Comparison of ENCODE assay signal across 1 cellular context in the genomic region with DNA sequence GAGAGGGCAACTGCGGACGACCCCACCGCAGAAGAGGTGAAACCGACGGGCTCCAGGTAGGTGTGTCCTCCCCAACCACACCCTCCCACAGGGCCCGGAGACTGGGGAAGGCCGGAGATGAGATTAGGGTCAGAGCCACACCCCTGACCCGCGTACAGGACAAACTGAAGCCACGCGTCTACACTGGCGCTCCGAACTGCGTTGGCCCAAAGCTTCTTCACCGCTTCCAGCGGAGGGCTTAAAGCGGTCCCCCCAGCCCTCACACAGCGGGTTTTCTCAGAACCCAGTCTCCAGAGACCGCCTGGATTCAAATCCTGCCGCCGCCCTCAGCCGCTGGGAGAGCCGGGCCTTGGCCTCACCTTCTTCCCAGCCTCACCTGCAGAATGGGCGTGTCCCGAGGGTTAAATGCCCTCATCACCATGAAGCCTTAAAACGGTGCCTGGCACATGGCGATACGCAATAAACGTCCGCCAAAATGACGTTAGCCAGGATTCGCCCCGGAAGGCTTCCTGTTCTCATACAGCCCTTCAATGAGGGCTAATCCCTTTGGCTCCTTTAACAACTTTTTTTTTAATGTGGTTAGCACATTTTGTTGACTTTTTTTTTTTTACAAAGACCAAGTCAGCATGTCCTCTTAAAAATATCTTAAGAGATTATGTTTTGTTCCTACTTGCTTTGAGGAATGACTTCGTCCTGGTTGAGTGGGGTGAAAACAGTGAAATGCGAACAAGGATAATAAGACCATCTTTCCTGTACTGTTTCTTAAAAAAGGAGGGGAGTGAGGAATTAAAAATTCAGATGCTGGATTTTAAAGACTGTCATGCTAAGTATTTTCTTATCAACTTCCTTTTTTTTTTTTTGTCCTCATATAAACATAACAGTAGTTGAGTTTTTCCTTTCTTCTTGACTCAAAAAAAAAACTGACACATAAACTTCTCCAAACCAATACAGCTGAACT.
TF ChIP-seq lines count a peak whose summit lies in the region.

No MANE protein-coding gene starts in this region.

TF ChIP-seq in K562, 482 proteins besides CTCF, POLR2A, EP300 and RAD21 (continued from another document and continues in another):
- TF ChIP-seq, protein P1, sequence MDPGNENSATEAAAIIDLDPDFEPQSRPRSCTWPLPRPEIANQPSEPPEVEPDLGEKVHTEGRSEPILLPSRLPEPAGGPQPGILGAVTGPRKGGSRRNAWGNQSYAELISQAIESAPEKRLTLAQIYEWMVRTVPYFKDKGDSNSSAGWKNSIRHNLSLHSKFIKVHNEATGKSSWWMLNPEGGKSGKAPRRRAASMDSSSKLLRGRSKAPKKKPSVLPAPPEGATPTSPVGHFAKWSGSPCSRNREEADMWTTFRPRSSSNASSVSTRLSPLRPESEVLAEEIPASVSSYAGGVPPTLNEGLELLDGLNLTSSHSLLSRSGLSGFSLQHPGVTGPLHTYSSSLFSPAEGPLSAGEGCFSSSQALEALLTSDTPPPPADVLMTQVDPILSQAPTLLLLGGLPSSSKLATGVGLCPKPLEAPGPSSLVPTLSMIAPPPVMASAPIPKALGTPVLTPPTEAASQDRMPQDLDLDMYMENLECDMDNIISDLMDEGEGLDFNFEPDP (CRISPR knock-in tag; IDR thresholded peaks at IDR 0.05) = no peak
- TF ChIP-seq ZNF699 (CRISPR knock-in tag; IDR thresholded peaks at IDR 0.05; ENCODE audit: insufficient replicate concordance) (no peak), ELF4 (CRISPR knock-in tag; IDR thresholded peaks at IDR 0.05) (no peak), SLC30A9 (CRISPR knock-in tag; IDR thresholded peaks at IDR 0.05) (no peak), RBM39 (optimal IDR thresholded peaks at IDR 0.05; ENCODE audit: low read depth, low read length) (no peak), MYNN (IDR thresholded peaks at IDR 0.05) (no peak), MYNN (CRISPR knock-in tag; IDR thresholded peaks at IDR 0.05) (no peak), MED1 (CRISPR knock-in tag; IDR thresholded peaks at IDR 0.05; ENCODE audit: borderline replicate concordance) (no peak), ZC3H8 (IDR thresholded peaks at IDR 0.05) (no peak), SOX6 (IDR thresholded peaks at IDR 0.05) (peak; percentile 45), POLR2AphosphoS2 (IDR thresholded peaks at IDR 0.05; ENCODE audit: low read length) (no peak), FUS (optimal IDR thresholded peaks at IDR 0.05; ENCODE audit: low read depth, low read length) (no peak), MTA3 (IDR thresholded peaks at IDR 0.05; ENCODE audit: borderline replicate concordance) (peak; percentile 87), ZNF830 (CRISPR knock-in tag; IDR thresholded peaks at IDR 0.05) (no peak), TCF7L2 (IDR thresholded peaks at IDR 0.05; ENCODE audit: low read depth, low read length) (no peak), HNRNPUL1 (IDR thresholded peaks at IDR 0.05; ENCODE audit: low read length) (no peak), SP2 (IDR thresholded peaks at IDR 0.05; ENCODE audit: extremely low read depth, low read depth, low read length, poor library complexity, severe bottlenecking) (no peak), CBX8 (IDR thresholded peaks at IDR 0.05; ENCODE audit: borderline replicate concordance, extremely low read depth, low read depth, low read length, poor library complexity, severe bottlenecking) (no peak), ZNF3 (CRISPR knock-in tag; IDR thresholded peaks at IDR 0.05) (no peak), ZNF408 (CRISPR knock-in tag; IDR thresholded peaks at IDR 0.05; ENCODE audit: low read depth) (no peak), SUPT5H (IDR thresholded peaks at IDR 0.05) (0 out of 2 replicates have a peak, but pooled peaks have one; percentile 63), HCFC1 (IDR thresholded peaks at IDR 0.05; ENCODE audit: low read depth, low read length) (no peak), RCOR1 (IDR thresholded peaks at IDR 0.05; ENCODE audit: borderline replicate concordance in 1 of 2, low read depth in 2 of 2, low read length in 2 of 2) (peak in 1 of 2 experiments; percentile 58; a peak in 1 of 4 replicates), PHF20 (IDR thresholded peaks at IDR 0.05; ENCODE audit: partially characterized antibody) (no peak), ZNF253 (CRISPR knock-in tag; conservative IDR thresholded peaks at IDR 0.05) (no peak), KAT8 (IDR thresholded peaks at IDR 0.05; ENCODE audit: low read depth) (no peak), TAF7 (tag; IDR thresholded peaks at IDR 0.05) (no peak), ZBTB1 (CRISPR knock-in tag; IDR thresholded peaks at IDR 0.05; ENCODE audit: borderline replicate concordance, low read depth) (no peak), GATAD2B (IDR thresholded peaks at IDR 0.05; ENCODE audit: borderline replicate concordance) (peak; percentile 8; the same call in 1 of the 2 replicates), RFX7 (CRISPR knock-in tag; IDR thresholded peaks at IDR 0.05) (no peak)
- TF ChIP-seq, protein P2, sequence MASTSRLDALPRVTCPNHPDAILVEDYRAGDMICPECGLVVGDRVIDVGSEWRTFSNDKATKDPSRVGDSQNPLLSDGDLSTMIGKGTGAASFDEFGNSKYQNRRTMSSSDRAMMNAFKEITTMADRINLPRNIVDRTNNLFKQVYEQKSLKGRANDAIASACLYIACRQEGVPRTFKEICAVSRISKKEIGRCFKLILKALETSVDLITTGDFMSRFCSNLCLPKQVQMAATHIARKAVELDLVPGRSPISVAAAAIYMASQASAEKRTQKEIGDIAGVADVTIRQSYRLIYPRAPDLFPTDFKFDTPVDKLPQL (IDR thresholded peaks at IDR 0.05; ENCODE audit: extremely low read depth, insufficient read length) = no peak
- TF ChIP-seq, protein P3, sequence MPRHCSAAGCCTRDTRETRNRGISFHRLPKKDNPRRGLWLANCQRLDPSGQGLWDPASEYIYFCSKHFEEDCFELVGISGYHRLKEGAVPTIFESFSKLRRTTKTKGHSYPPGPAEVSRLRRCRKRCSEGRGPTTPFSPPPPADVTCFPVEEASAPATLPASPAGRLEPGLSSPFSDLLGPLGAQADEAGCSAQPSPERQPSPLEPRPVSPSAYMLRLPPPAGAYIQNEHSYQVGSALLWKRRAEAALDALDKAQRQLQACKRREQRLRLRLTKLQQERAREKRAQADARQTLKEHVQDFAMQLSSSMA (CRISPR knock-in tag; IDR thresholded peaks at IDR 0.05) = no peak
- TF ChIP-seq, protein P4, sequence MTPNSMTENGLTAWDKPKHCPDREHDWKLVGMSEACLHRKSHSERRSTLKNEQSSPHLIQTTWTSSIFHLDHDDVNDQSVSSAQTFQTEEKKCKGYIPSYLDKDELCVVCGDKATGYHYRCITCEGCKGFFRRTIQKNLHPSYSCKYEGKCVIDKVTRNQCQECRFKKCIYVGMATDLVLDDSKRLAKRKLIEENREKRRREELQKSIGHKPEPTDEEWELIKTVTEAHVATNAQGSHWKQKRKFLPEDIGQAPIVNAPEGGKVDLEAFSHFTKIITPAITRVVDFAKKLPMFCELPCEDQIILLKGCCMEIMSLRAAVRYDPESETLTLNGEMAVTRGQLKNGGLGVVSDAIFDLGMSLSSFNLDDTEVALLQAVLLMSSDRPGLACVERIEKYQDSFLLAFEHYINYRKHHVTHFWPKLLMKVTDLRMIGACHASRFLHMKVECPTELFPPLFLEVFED (CRISPR knock-in tag; conservative IDR thresholded peaks at IDR 0.05) = no peak
- TF ChIP-seq, protein P5, sequence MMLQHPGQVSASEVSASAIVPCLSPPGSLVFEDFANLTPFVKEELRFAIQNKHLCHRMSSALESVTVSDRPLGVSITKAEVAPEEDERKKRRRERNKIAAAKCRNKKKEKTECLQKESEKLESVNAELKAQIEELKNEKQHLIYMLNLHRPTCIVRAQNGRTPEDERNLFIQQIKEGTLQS (IDR thresholded peaks at IDR 0.05) = 0 out of 2 replicates have a peak, but pooled peaks have one; percentile 37
- TF ChIP-seq, protein P5 (CRISPR knock-in tag; conservative IDR thresholded peaks at IDR 0.05) = no peak
- TF ChIP-seq, protein P6, sequence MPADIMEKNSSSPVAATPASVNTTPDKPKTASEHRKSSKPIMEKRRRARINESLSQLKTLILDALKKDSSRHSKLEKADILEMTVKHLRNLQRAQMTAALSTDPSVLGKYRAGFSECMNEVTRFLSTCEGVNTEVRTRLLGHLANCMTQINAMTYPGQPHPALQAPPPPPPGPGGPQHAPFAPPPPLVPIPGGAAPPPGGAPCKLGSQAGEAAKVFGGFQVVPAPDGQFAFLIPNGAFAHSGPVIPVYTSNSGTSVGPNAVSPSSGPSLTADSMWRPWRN (IDR thresholded peaks at IDR 0.05; ENCODE audit: low read depth) = peak; percentile 28; the same call in 1 of the 2 replicates
- TF ChIP-seq, protein P7, sequence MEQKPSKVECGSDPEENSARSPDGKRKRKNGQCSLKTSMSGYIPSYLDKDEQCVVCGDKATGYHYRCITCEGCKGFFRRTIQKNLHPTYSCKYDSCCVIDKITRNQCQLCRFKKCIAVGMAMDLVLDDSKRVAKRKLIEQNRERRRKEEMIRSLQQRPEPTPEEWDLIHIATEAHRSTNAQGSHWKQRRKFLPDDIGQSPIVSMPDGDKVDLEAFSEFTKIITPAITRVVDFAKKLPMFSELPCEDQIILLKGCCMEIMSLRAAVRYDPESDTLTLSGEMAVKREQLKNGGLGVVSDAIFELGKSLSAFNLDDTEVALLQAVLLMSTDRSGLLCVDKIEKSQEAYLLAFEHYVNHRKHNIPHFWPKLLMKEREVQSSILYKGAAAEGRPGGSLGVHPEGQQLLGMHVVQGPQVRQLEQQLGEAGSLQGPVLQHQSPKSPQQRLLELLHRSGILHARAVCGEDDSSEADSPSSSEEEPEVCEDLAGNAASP (IDR thresholded peaks at IDR 0.05) = no peak
- TF ChIP-seq, protein P8, sequence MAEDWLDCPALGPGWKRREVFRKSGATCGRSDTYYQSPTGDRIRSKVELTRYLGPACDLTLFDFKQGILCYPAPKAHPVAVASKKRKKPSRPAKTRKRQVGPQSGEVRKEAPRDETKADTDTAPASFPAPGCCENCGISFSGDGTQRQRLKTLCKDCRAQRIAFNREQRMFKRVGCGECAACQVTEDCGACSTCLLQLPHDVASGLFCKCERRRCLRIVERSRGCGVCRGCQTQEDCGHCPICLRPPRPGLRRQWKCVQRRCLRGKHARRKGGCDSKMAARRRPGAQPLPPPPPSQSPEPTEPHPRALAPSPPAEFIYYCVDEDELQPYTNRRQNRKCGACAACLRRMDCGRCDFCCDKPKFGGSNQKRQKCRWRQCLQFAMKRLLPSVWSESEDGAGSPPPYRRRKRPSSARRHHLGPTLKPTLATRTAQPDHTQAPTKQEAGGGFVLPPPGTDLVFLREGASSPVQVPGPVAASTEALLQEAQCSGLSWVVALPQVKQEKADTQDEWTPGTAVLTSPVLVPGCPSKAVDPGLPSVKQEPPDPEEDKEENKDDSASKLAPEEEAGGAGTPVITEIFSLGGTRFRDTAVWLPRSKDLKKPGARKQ (CRISPR knock-in tag; IDR thresholded peaks at IDR 0.05) = no peak
- TF ChIP-seq, protein P9, sequence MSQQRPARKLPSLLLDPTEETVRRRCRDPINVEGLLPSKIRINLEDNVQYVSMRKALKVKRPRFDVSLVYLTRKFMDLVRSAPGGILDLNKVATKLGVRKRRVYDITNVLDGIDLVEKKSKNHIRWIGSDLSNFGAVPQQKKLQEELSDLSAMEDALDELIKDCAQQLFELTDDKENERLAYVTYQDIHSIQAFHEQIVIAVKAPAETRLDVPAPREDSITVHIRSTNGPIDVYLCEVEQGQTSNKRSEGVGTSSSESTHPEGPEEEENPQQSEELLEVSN (IDR thresholded peaks at IDR 0.05; ENCODE audit: borderline replicate concordance in 1 of 2, extremely low read depth in 1 of 2, insufficient read depth in 1 of 2, insufficient read length in 1 of 2, low read depth in 1 of 2, low read length in 1 of 2, poor library complexity in 1 of 2, severe bottlenecking in 1 of 2) = peak; percentile 65 to 68
- TF ChIP-seq, protein P10, sequence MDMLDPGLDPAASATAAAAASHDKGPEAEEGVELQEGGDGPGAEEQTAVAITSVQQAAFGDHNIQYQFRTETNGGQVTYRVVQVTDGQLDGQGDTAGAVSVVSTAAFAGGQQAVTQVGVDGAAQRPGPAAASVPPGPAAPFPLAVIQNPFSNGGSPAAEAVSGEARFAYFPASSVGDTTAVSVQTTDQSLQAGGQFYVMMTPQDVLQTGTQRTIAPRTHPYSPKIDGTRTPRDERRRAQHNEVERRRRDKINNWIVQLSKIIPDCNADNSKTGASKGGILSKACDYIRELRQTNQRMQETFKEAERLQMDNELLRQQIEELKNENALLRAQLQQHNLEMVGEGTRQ (CRISPR knock-in tag; IDR thresholded peaks at IDR 0.05) = no peak
- TF ChIP-seq, protein P11, sequence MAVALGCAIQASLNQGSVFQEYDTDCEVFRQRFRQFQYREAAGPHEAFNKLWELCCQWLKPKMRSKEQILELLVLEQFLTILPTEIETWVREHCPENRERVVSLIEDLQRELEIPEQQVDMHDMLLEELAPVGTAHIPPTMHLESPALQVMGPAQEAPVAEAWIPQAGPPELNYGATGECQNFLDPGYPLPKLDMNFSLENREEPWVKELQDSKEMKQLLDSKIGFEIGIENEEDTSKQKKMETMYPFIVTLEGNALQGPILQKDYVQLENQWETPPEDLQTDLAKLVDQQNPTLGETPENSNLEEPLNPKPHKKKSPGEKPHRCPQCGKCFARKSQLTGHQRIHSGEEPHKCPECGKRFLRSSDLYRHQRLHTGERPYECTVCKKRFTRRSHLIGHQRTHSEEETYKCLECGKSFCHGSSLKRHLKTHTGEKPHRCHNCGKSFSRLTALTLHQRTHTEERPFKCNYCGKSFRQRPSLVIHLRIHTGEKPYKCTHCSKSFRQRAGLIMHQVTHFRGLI (CRISPR knock-in tag; IDR thresholded peaks at IDR 0.05) = no peak
- TF ChIP-seq, protein P12, sequence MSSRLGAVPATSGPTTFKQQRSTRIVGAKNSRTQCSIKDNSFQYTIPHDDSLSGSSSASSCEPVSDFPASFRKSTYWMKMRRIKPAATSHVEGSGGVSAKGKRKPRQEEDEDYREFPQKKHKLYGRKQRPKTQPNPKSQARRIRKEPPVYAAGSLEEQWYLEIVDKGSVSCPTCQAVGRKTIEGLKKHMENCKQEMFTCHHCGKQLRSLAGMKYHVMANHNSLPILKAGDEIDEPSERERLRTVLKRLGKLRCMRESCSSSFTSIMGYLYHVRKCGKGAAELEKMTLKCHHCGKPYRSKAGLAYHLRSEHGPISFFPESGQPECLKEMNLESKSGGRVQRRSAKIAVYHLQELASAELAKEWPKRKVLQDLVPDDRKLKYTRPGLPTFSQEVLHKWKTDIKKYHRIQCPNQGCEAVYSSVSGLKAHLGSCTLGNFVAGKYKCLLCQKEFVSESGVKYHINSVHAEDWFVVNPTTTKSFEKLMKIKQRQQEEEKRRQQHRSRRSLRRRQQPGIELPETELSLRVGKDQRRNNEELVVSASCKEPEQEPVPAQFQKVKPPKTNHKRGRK (tag; IDR thresholded peaks at IDR 0.05) = no peak
- TF ChIP-seq, protein P13, sequence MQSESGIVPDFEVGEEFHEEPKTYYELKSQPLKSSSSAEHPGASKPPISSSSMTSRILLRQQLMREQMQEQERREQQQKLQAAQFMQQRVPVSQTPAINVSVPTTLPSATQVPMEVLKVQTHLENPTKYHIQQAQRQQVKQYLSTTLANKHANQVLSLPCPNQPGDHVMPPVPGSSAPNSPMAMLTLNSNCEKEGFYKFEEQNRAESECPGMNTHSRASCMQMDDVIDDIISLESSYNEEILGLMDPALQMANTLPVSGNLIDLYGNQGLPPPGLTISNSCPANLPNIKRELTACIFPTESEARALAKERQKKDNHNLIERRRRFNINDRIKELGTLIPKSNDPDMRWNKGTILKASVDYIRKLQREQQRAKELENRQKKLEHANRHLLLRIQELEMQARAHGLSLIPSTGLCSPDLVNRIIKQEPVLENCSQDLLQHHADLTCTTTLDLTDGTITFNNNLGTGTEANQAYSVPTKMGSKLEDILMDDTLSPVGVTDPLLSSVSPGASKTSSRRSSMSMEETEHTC (IDR thresholded peaks at IDR 0.05) = no peak
